ENCODE assay signal across 8 cellular contexts in genomic region chr17:72560303-72561247, GRCh38.
DNase-seq lines count a peak whose midpoint lies in the region; ATAC-seq and TF ChIP-seq lines count a peak whose summit lies in the region.

No MANE protein-coding gene starts in this region.

- H3K36me3 ChIP-seq in A673 (ENCODE audit: insufficient read depth, low read length, poor library complexity, severe bottlenecking): no peaks in the 10 kb centered on the region
- no peaks in the 10 kb centered on the region for H3K36me3 ChIP-seq in thoracic aorta

- BruUV-seq in A673 (replicated peaks; lab: Mats Ljungman, UMichigan): no TSS peak

- H3K9me3 ChIP-seq in A673 (ENCODE audit: low read depth, low read length, poor library complexity, severe bottlenecking): no peaks in the 10 kb centered on the region
- no peaks in the 10 kb centered on the region for H3K9me3 ChIP-seq in thoracic aorta

- intact Hi-C loops in A673 (cut with micrococcal nuclease; ENCODE audit: unreplicated experiment): no loop called here

- no peaks in the 10 kb centered on the region for H3K9me3 Mint-ChIP-seq in effector memory CD8-positive, alpha-beta T cell

- H3K27ac ChIP-seq in A673 (ENCODE audit: low read depth, low read length, poor library complexity, severe bottlenecking) (no peak overlapping the region), thoracic aorta (no peak overlapping the region)

- DNase-seq in A673 (ENCODE audit: low spot score) (peak; percentile 65), NCI-H526 (lab: John Stamatoyannopoulos, UW) (peak; percentile 35 to 80), mucosa of gallbladder (ENCODE audit: low spot score) (peak; percentile 69), thoracic aorta (ENCODE audit: low spot score) (no peak)
- peak; percentile 28 to 47 for DNase-seq in activated CD4-positive, alpha-beta T cell treated with anti-CD3 and anti-CD28 coated beads, Interleukin-2, amount 50 U/mL, for 48 hours
- DNase-seq in effector memory CD8-positive, alpha-beta T cell: peak; percentile 13 to 27 (median 16)

- no peaks in the 10 kb centered on the region for H3K4me1 Mint-ChIP-seq in effector memory CD8-positive, alpha-beta T cell (ENCODE audit: low read depth in 2 of 2)

- H3K27me3 ChIP-seq in A673 (replicated peaks; ENCODE audit: insufficient read depth, low read depth, low read length, poor library complexity) (no peaks in the 10 kb centered on the region), thoracic aorta (replicated peaks; ENCODE audit: insufficient read depth) (no peaks in the 10 kb centered on the region)

- H3K27ac Mint-ChIP-seq in effector memory CD8-positive, alpha-beta T cell: no peak overlapping the region

- H3K4me3 Mint-ChIP-seq in effector memory CD8-positive, alpha-beta T cell: no peak overlapping the region

- peak; percentile 74 for ATAC-seq in GM18517 (IDR thresholded peaks at IDR 0.05; ENCODE audit: unreplicated experiment)
- ATAC-seq in HG03354 (IDR thresholded peaks at IDR 0.05; ENCODE audit: poor library complexity, severe bottlenecking, unreplicated experiment): peak; percentile 82
- ATAC-seq in effector memory CD8-positive, alpha-beta T cell (replicated peaks): peak; percentile 65
- ATAC-seq in thoracic aorta (ENCODE audit: insufficient number of reproducible peaks, low FRiP score, low read depth): no peak

- TF ChIP-seq CTCF in A673 (conservative IDR thresholded peaks at IDR 0.05; ENCODE audit: low read depth, low read length): peak; percentile 90
- peak; percentile 88 for TF ChIP-seq CTCF in thoracic aorta (IDR thresholded peaks at IDR 0.05)

- no peaks in the 10 kb centered on the region for H3K36me3 Mint-ChIP-seq in effector memory CD8-positive, alpha-beta T cell (ENCODE audit: insufficient read depth)

- POLR2A ChIA-PET in A673 (lab: Charles Lee; ENCODE audit: low non-redundant PET): no interaction called here

- no peaks in the 10 kb centered on the region for H3K4me1 ChIP-seq in A673 (ENCODE audit: insufficient read depth, low read length, poor library complexity, severe bottlenecking)
- no peaks in the 10 kb centered on the region for H3K4me1 ChIP-seq in thoracic aorta (ENCODE audit: control insufficient read depth in 1 of 2, low read depth in 2 of 2)

- H3K4me3 ChIP-seq in A673 (ENCODE audit: low read depth, low read length, poor library complexity, severe bottlenecking) (no peak overlapping the region), thoracic aorta (no peak overlapping the region)

- peaks cover 0 to 7% of the 10 kb centered on the region in 2 donors for H3K27me3 Mint-ChIP-seq in effector memory CD8-positive, alpha-beta T cell

- CTCF ChIA-PET in A673 (lab: Charles Lee): interaction anchor here (0.5 to 0.8 kb wide), 4 partner anchors 20 to 1066 kb away, joined by 3 to 6 read pairs (median 3); no protein-coding TSS in a partner anchor
